26 cellular contexts compared by ENCODE assay signal in the genomic region with DNA sequence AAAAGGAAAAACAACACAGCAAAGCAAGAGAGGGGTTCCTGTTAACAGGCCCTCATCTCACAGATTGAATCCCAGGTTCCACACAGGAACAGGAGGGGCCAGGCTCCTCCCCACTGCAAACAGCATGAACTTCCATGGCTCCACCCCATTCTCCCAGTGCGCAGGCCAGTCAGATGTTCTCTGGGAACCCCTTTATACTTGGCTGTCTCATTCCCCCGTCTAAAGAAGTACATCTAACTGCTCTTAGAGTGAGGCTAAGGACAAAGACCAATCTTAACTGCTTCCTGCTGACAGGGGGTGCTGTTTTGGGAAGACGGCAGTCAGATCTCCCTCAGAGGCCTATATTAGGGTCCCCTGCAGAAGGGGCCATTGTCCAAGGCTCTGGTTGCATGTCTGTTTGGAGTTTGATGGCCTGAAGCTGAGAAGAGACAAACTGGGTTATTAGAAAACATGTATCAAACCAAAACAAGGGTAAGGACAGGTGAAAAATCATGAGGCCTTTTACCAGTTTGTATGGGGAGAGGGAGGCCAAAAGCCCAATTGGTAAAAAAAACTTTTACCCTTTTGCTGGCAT. TPM values are rescaled to one million over a fixed set of nuclear protein-coding genes. Genes with fewer than 3 reads are reported as not detected.
DNase-seq lines count a peak whose midpoint lies in the region; ATAC-seq and TF ChIP-seq lines count a peak whose summit lies in the region.
"Had no signal": no experiment of that assay in that cellular context is flagged by ENCODE, and none has a peak within 500 bp of the region (broad histone marks: within the 10 kb centered on the region; RNA-seq: fewer than 3 reads in every experiment).

No MANE protein-coding gene starts in this region.

- H3K4me3 ChIP-seq in HUES64 (ENCODE audit: low read length): no peak overlapping the region
- H3K4me3 ChIP-seq: dorsolateral prefrontal cortex, heart right ventricle, mucosa of descending colon, psoas muscle, smooth muscle cell, thyroid gland had no signal

- no peak for TF ChIP-seq CTCF in chondrocyte (IDR thresholded peaks at IDR 0.05)
- TF ChIP-seq CTCF in neural crest cell (conservative IDR thresholded peaks at IDR 0.05): no peak

- H3K9ac ChIP-seq in ES-I3 (ENCODE audit: low read depth, low read length) (peak overlapping the region; percentile 28), HUES64 (ENCODE audit: low read depth, low read length) (no peak overlapping the region; the same call in 1 of the 2 replicates)

- H3K27ac Mint-ChIP-seq in chondrocyte (ENCODE audit: unreplicated experiment) (no peak overlapping the region), neural crest cell (ENCODE audit: unreplicated experiment) (no peak overlapping the region)
- H3K27ac Mint-ChIP-seq: activated CD4-positive, alpha-beta memory T cell treated with anti-CD3 and anti-CD28 coated beads for 36 hours; stimulated activated naive B cell treated with anti-CD40 and anti-IgM and Interleukin-4, amounts not matched to agents 10 μg/mL and 1 μg/mL and 100 μg/mL, for 72 hours had no signal

- ATAC-seq in GM21360 (IDR thresholded peaks at IDR 0.05; ENCODE audit: unreplicated experiment): no peak
- ATAC-seq: heart right ventricle; mucosa of descending colon; psoas muscle; stimulated activated naive B cell treated with anti-CD40 and anti-IgM and Interleukin-4, amounts not matched to agents 10 μg/mL and 1 μg/mL and 100 μg/mL, for 72 hours had no signal

- H3K27me3 ChIP-seq in HUES64 (ENCODE audit: insufficient read depth, low read length): no peaks in the 10 kb centered on the region
- H3K27me3 ChIP-seq: dorsolateral prefrontal cortex, heart right ventricle, thyroid gland had no signal

- H3K9me3 Mint-ChIP-seq in chondrocyte (ENCODE audit: low read depth): no peaks in the 10 kb centered on the region
- H3K9me3 Mint-ChIP-seq in neural crest cell: no peaks in the 10 kb centered on the region
- H3K9me3 Mint-ChIP-seq: activated CD4-positive, alpha-beta memory T cell treated with anti-CD3 and anti-CD28 coated beads for 36 hours; CD8-positive, alpha-beta memory T cell; stimulated activated naive B cell treated with anti-CD40 and anti-IgM and Interleukin-4, amounts not matched to agents 10 μg/mL and 1 μg/mL and 100 μg/mL, for 72 hours had no signal

- DNase-seq in chondrocyte (ENCODE audit: low spot score) (peak; percentile 22), neural crest cell (ENCODE audit: low read depth, low spot score) (no peak), NK-92 (lab: John Stamatoyannopoulos, UW; ENCODE audit: unreplicated experiment) (no peak), inferior parietal cortex (ENCODE audit: extremely low spot score) (no peak)
- DNase-seq in stimulated activated CD4-positive, alpha-beta T cell treated with anti-CD3 and anti-CD28 coated beads, Interleukin-4, amount 100 ng/mL, for 24 hours: no peak
- DNase-seq: activated CD4-positive, alpha-beta memory T cell treated with anti-CD3 and anti-CD28 coated beads for 36 hours; activated CD4-positive, CD25-positive, alpha-beta regulatory T cell; activated gamma-delta T cell; amniotic stem cell; CD8-positive, alpha-beta memory T cell; DMS53; dorsolateral prefrontal cortex; heart right ventricle; MM.1S; mucosa of descending colon; NCI-H1436; NCI-H524 treated with DMSO at 0.1 percent for 48 hours; psoas muscle; RPMI8226; stimulated activated naive B cell treated with anti-CD40 and anti-IgM and Interleukin-4, amounts not matched to agents 10 μg/mL and 1 μg/mL and 100 μg/mL, for 72 hours; T1000; thyroid gland had no signal

- H3K9me3 ChIP-seq in ES-I3 (ENCODE audit: control insufficient read depth, insufficient read depth, low read length): no peaks in the 10 kb centered on the region
- no peaks in the 10 kb centered on the region for H3K9me3 ChIP-seq in HUES64 (ENCODE audit: insufficient read depth, low read depth, low read length)
- H3K9me3 ChIP-seq: heart right ventricle, mucosa of descending colon, psoas muscle, thyroid gland had no signal

- 38% methylated on average over 3 of the region's 3 CpGs for WGBS in HUES64

- H3K27me3 Mint-ChIP-seq in chondrocyte (ENCODE audit: low read depth) (no peaks in the 10 kb centered on the region), neural crest cell (ENCODE audit: low read depth) (no peaks in the 10 kb centered on the region)
- H3K27me3 Mint-ChIP-seq: activated CD4-positive, alpha-beta memory T cell treated with anti-CD3 and anti-CD28 coated beads for 36 hours; CD8-positive, alpha-beta memory T cell; stimulated activated naive B cell treated with anti-CD40 and anti-IgM and Interleukin-4, amounts not matched to agents 10 μg/mL and 1 μg/mL and 100 μg/mL, for 72 hours had no signal

- H3K4me1 ChIP-seq in ES-I3 (ENCODE audit: insufficient read depth, low read length) (peaks cover 13% of the 10 kb centered on the region; the same call in 1 of the 2 replicates), HUES64 (ENCODE audit: insufficient read depth, low read length) (peaks cover 12% of the 10 kb centered on the region)
- H3K4me1 ChIP-seq: psoas muscle, thyroid gland had no signal

- H3K4me3 Mint-ChIP-seq in chondrocyte (ENCODE audit: unreplicated experiment): no peak overlapping the region
- peak overlapping the region; percentile 48 for H3K4me3 Mint-ChIP-seq in neural crest cell
- H3K4me3 Mint-ChIP-seq: activated CD4-positive, alpha-beta memory T cell treated with anti-CD3 and anti-CD28 coated beads for 36 hours; CD8-positive, alpha-beta memory T cell; stimulated activated naive B cell treated with anti-CD40 and anti-IgM and Interleukin-4, amounts not matched to agents 10 μg/mL and 1 μg/mL and 100 μg/mL, for 72 hours had no signal

- H3K36me3 ChIP-seq in ES-I3 (ENCODE audit: insufficient read depth, low read length): peaks cover 7% of the 10 kb centered on the region; the same call in 1 of the 2 replicates
- H3K36me3 ChIP-seq in HUES64 (ENCODE audit: insufficient read depth, low read length): peaks cover 25% of the 10 kb centered on the region

- H3K4me1 Mint-ChIP-seq in chondrocyte (ENCODE audit: low read depth) (peaks cover 2% of the 10 kb centered on the region), neural crest cell (peaks cover 4% of the 10 kb centered on the region)
- H3K4me1 Mint-ChIP-seq: CD8-positive, alpha-beta memory T cell had no signal

- peaks cover 12% of the 10 kb centered on the region for H3K36me3 Mint-ChIP-seq in chondrocyte (ENCODE audit: low read depth)
- peaks cover 6% of the 10 kb centered on the region for H3K36me3 Mint-ChIP-seq in neural crest cell (ENCODE audit: low read depth)

- H3K27ac ChIP-seq in HUES64 (ENCODE audit: low read depth, low read length): peak overlapping the region; percentile 51; the same call in 1 of the 2 replicates
- H3K27ac ChIP-seq: dorsolateral prefrontal cortex, heart right ventricle, psoas muscle, thyroid gland had no signal

RNA-seq across cellular contexts. Expression of a gene that starts 10.5 kb away (rescaled TPM):
- 490 TPM for polyA plus RNA-seq in HUES64 (2013, experiment 1 of 2)
- polyA plus RNA-seq in HUES64 (2013, experiment 2 of 2): 517 TPM
- total RNA-seq in chondrocyte: 38.9 to 76.9 TPM (median 42.3 TPM) in 3 replicates
- 455 and 466 TPM in 2 replicates for total RNA-seq in neural crest cell

RNA-seq across cellular contexts. Expression of a gene that starts 22.7 kb away (rescaled TPM):
- 165 TPM for polyA plus RNA-seq in HUES64 (2013, experiment 1 of 2)
- polyA plus RNA-seq in HUES64 (2013, experiment 2 of 2): 188 TPM
- total RNA-seq in chondrocyte (154 to 206 TPM (median 167 TPM) in 3 replicates), neural crest cell (185 and 192 TPM in 2 replicates)

RNA-seq across cellular contexts. Expression of a gene that starts 50.5 kb away (rescaled TPM):
- 0.25 TPM for polyA plus RNA-seq in HUES64 (2013, experiment 1 of 2)
- 0.51 TPM for polyA plus RNA-seq in HUES64 (2013, experiment 2 of 2)
- total RNA-seq in chondrocyte: 0.90 to 2.8 TPM (median 0.90 TPM) in 3 replicates
- total RNA-seq in neural crest cell: 1.9 and 2.4 TPM in 2 replicates

RNA-seq across cellular contexts. Expression of a gene that starts 51.6 kb away (rescaled TPM):
- polyA plus RNA-seq in HUES64 (2013, experiment 1 of 2): 869 TPM
- 854 TPM for polyA plus RNA-seq in HUES64 (2013, experiment 2 of 2)
- total RNA-seq in chondrocyte (291 to 523 TPM (median 297 TPM) in 3 replicates), neural crest cell (317 and 334 TPM in 2 replicates)
